In the genomic region with DNA sequence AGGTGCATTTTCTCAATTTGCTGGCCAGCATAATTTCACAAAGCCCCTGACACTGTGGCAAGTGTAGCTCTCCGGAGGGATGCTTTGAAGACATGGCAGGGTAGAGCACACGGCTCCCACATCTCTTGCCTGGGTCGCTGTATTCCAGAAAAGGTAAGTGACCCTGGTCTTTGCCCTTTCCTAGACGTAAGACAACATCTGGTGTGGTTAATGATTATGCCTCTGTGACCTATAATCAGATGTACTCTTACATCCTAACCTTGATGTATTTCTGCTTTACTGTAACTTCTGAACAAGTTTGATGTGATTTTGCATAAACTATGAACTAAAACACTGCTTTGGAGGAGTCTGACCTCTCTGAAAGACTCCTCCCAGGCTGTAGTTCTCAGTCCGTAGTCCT, we compare ENCODE assay signal across 1 cellular context.
TF ChIP-seq lines count a peak whose summit lies in the region.

No MANE protein-coding gene starts in this region.

TF ChIP-seq in HepG2, 621 proteins besides CTCF, POLR2A, EP300 and RAD21 (continued from another document and continues in another):
- TF ChIP-seq SMAD3 (CRISPR knock-in tag; IDR thresholded peaks at IDR 0.05): peak; percentile 49; the same call in 1 of the 2 replicates
- no peak for TF ChIP-seq YEATS2 (CRISPR knock-in tag; IDR thresholded peaks at IDR 0.05; ENCODE audit: borderline replicate concordance)
- TF ChIP-seq, protein P1, sequence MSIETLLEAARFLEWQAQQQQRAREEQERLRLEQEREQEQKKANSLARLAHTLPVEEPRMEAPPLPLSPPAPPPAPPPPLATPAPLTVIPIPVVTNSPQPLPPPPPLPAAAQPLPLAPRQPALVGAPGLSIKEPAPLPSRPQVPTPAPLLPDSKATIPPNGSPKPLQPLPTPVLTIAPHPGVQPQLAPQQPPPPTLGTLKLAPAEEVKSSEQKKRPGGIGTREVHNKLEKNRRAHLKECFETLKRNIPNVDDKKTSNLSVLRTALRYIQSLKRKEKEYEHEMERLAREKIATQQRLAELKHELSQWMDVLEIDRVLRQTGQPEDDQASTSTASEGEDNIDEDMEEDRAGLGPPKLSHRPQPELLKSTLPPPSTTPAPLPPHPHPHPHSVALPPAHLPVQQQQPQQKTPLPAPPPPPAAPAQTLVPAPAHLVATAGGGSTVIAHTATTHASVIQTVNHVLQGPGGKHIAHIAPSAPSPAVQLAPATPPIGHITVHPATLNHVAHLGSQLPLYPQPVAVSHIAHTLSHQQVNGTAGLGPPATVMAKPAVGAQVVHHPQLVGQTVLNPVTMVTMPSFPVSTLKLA (IDR thresholded peaks at IDR 0.05): no peak
- TF ChIP-seq ZFY (CRISPR knock-in tag; IDR thresholded peaks at IDR 0.05): no peak
- TF ChIP-seq GFI1 (CRISPR knock-in tag; IDR thresholded peaks at IDR 0.05; ENCODE audit: borderline replicate concordance): 0 out of 2 replicates have a peak, but pooled peaks have one; percentile 34
- no peak for TF ChIP-seq SMAD9 (CRISPR knock-in tag; IDR thresholded peaks at IDR 0.05)
- TF ChIP-seq ZNF20 (CRISPR knock-in tag; IDR thresholded peaks at IDR 0.05): no peak
- TF ChIP-seq FOXC1 (CRISPR knock-in tag; IDR thresholded peaks at IDR 0.05; ENCODE audit: borderline replicate concordance): 0 out of 2 replicates have a peak, but pooled peaks have one; percentile 52
- TF ChIP-seq IRF2 (CRISPR knock-in tag; IDR thresholded peaks at IDR 0.05): peak; percentile 77
- TF ChIP-seq ZNF12 (CRISPR knock-in tag; IDR thresholded peaks at IDR 0.05): no peak
- TF ChIP-seq SIX1 (CRISPR knock-in tag; IDR thresholded peaks at IDR 0.05; ENCODE audit: borderline replicate concordance): peak; percentile 56; the same call in 1 of the 2 replicates
- no peak for TF ChIP-seq TBX3 (IDR thresholded peaks at IDR 0.05; ENCODE audit: borderline replicate concordance)
- TF ChIP-seq RFXAP (CRISPR knock-in tag; IDR thresholded peaks at IDR 0.05; ENCODE audit: borderline replicate concordance): no peak
- no peak for TF ChIP-seq ZSCAN29 (CRISPR knock-in tag; conservative IDR thresholded peaks at IDR 0.05)
- no peak for TF ChIP-seq STAT5B (CRISPR knock-in tag; IDR thresholded peaks at IDR 0.05)
- 0 out of 2 replicates have a peak, but pooled peaks have one; percentile 53 for TF ChIP-seq ZSCAN9 (CRISPR knock-in tag; IDR thresholded peaks at IDR 0.05; ENCODE audit: borderline replicate concordance)
- TF ChIP-seq, protein P2, sequence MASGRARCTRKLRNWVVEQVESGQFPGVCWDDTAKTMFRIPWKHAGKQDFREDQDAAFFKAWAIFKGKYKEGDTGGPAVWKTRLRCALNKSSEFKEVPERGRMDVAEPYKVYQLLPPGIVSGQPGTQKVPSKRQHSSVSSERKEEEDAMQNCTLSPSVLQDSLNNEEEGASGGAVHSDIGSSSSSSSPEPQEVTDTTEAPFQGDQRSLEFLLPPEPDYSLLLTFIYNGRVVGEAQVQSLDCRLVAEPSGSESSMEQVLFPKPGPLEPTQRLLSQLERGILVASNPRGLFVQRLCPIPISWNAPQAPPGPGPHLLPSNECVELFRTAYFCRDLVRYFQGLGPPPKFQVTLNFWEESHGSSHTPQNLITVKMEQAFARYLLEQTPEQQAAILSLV (CRISPR knock-in tag; IDR thresholded peaks at IDR 0.05; ENCODE audit: borderline replicate concordance): no peak
- no peak for TF ChIP-seq FOXA1 (IDR thresholded peaks at IDR 0.05)
- TF ChIP-seq FOXA1 (CRISPR knock-in tag; IDR thresholded peaks at IDR 0.05): peak; percentile 46
- TF ChIP-seq PRMT3 (CRISPR knock-in tag; IDR thresholded peaks at IDR 0.05; ENCODE audit: borderline replicate concordance, low read depth): no peak
- TF ChIP-seq, protein P3, sequence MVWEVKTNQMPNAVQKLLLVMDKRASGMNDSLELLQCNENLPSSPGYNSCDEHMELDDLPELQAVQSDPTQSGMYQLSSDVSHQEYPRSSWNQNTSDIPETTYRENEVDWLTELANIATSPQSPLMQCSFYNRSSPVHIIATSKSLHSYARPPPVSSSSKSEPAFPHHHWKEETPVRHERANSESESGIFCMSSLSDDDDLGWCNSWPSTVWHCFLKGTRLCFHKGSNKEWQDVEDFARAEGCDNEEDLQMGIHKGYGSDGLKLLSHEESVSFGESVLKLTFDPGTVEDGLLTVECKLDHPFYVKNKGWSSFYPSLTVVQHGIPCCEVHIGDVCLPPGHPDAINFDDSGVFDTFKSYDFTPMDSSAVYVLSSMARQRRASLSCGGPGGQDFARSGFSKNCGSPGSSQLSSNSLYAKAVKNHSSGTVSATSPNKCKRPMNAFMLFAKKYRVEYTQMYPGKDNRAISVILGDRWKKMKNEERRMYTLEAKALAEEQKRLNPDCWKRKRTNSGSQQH (CRISPR knock-in tag; IDR thresholded peaks at IDR 0.05; ENCODE audit: low read depth): no peak
- TF ChIP-seq, protein P4, sequence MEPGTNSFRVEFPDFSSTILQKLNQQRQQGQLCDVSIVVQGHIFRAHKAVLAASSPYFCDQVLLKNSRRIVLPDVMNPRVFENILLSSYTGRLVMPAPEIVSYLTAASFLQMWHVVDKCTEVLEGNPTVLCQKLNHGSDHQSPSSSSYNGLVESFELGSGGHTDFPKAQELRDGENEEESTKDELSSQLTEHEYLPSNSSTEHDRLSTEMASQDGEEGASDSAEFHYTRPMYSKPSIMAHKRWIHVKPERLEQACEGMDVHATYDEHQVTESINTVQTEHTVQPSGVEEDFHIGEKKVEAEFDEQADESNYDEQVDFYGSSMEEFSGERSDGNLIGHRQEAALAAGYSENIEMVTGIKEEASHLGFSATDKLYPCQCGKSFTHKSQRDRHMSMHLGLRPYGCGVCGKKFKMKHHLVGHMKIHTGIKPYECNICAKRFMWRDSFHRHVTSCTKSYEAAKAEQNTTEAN (CRISPR knock-in tag; conservative IDR thresholded peaks at IDR 0.05): 0 out of 2 replicates have a peak, but pooled peaks have one; percentile 43
- TF ChIP-seq NR2F1 (CRISPR knock-in tag; IDR thresholded peaks at IDR 0.05): peak; percentile 76 to 86
- TF ChIP-seq, protein P5, sequence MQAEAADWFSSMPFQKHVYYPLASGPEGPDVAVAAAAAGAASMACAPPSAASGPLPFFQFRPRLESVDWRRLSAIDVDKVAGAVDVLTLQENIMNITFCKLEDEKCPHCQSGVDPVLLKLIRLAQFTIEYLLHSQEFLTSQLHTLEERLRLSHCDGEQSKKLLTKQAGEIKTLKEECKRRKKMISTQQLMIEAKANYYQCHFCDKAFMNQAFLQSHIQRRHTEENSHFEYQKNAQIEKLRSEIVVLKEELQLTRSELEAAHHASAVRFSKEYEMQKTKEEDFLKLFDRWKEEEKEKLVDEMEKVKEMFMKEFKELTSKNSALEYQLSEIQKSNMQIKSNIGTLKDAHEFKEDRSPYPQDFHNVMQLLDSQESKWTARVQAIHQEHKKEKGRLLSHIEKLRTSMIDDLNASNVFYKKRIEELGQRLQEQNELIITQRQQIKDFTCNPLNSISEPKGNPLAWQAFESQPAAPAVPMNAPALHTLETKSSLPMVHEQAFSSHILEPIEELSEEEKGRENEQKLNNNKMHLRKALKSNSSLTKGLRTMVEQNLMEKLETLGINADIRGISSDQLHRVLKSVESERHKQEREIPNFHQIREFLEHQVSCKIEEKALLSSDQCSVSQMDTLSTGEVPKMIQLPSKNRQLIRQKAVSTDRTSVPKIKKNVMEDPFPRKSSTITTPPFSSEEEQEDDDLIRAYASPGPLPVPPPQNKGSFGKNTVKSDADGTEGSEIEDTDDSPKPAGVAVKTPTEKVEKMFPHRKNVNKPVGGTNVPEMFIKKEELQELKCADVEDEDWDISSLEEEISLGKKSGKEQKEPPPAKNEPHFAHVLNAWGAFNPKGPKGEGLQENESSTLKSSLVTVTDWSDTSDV (CRISPR knock-in tag; IDR thresholded peaks at IDR 0.05): no peak
- TF ChIP-seq ZNF232 (CRISPR knock-in tag; IDR thresholded peaks at IDR 0.05; ENCODE audit: borderline replicate concordance): no peak
- TF ChIP-seq FOSL2 (CRISPR knock-in tag; IDR thresholded peaks at IDR 0.05): peak; percentile 63
- TF ChIP-seq, protein P6, sequence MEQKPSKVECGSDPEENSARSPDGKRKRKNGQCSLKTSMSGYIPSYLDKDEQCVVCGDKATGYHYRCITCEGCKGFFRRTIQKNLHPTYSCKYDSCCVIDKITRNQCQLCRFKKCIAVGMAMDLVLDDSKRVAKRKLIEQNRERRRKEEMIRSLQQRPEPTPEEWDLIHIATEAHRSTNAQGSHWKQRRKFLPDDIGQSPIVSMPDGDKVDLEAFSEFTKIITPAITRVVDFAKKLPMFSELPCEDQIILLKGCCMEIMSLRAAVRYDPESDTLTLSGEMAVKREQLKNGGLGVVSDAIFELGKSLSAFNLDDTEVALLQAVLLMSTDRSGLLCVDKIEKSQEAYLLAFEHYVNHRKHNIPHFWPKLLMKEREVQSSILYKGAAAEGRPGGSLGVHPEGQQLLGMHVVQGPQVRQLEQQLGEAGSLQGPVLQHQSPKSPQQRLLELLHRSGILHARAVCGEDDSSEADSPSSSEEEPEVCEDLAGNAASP (CRISPR knock-in tag; IDR thresholded peaks at IDR 0.05; ENCODE audit: borderline replicate concordance): peak; percentile 87
- no peak for TF ChIP-seq ZNF720 (CRISPR knock-in tag; IDR thresholded peaks at IDR 0.05)
- 0 out of 2 replicates have a peak, but pooled peaks have one; percentile 48 for TF ChIP-seq MEF2D (CRISPR knock-in tag; IDR thresholded peaks at IDR 0.05)
- TF ChIP-seq, protein P7, sequence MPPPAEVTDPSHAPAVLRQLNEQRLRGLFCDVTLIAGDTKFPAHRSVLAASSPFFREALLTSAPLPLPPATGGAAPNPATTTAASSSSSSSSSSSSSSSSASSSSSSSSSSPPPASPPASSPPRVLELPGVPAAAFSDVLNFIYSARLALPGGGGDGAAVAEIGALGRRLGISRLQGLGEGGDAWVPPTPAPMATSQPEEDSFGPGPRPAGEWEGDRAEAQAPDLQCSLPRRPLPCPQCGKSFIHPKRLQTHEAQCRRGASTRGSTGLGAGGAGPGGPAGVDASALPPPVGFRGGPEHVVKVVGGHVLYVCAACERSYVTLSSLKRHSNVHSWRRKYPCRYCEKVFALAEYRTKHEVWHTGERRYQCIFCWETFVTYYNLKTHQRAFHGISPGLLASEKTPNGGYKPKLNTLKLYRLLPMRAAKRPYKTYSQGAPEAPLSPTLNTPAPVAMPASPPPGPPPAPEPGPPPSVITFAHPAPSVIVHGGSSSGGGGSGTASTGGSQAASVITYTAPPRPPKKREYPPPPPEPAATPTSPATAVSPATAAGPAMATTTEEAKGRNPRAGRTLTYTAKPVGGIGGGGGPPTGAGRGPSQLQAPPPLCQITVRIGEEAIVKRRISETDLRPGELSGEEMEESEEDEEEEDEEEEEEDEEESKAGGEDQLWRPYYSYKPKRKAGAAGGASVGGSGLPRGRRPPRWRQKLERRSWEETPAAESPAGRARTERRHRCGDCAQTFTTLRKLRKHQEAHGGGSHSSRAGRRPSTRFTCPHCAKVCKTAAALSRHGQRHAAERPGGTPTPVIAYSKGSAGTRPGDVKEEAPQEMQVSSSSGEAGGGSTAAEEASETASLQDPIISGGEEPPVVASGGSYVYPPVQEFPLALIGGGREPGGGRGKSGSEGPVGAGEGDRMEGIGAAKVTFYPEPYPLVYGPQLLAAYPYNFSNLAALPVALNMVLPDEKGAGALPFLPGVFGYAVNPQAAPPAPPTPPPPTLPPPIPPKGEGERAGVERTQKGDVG (CRISPR knock-in tag; IDR thresholded peaks at IDR 0.05; ENCODE audit: borderline replicate concordance): no peak
- peak; percentile 47; the same call in 1 of the 2 replicates for TF ChIP-seq ZNF263 (CRISPR knock-in tag; IDR thresholded peaks at IDR 0.05)
- no peak for TF ChIP-seq ZKSCAN5 (CRISPR knock-in tag; IDR thresholded peaks at IDR 0.05)
- no peak for TF ChIP-seq MXD4 (CRISPR knock-in tag; IDR thresholded peaks at IDR 0.05)
- no peak for TF ChIP-seq EHMT2 (IDR thresholded peaks at IDR 0.05; ENCODE audit: borderline replicate concordance, low read depth, low read length)
- TF ChIP-seq ZNF747 (CRISPR knock-in tag; IDR thresholded peaks at IDR 0.05; ENCODE audit: borderline replicate concordance): peak; percentile 49; the same call in 1 of the 2 replicates
- peak; percentile 42; the same call in 1 of the 2 replicates for TF ChIP-seq PHF21A (CRISPR knock-in tag; IDR thresholded peaks at IDR 0.05)
- peak; percentile 85 for TF ChIP-seq NCOA2 (CRISPR knock-in tag; IDR thresholded peaks at IDR 0.05)
- TF ChIP-seq, protein P8, sequence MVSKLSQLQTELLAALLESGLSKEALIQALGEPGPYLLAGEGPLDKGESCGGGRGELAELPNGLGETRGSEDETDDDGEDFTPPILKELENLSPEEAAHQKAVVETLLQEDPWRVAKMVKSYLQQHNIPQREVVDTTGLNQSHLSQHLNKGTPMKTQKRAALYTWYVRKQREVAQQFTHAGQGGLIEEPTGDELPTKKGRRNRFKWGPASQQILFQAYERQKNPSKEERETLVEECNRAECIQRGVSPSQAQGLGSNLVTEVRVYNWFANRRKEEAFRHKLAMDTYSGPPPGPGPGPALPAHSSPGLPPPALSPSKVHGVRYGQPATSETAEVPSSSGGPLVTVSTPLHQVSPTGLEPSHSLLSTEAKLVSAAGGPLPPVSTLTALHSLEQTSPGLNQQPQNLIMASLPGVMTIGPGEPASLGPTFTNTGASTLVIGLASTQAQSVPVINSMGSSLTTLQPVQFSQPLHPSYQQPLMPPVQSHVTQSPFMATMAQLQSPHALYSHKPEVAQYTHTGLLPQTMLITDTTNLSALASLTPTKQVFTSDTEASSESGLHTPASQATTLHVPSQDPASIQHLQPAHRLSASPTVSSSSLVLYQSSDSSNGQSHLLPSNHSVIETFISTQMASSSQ (IDR thresholded peaks at IDR 0.05; ENCODE audit: low read depth): peak; percentile 96
- TF ChIP-seq, protein P8 (CRISPR knock-in tag; IDR thresholded peaks at IDR 0.05; ENCODE audit: borderline replicate concordance): peak; percentile 98
- TF ChIP-seq, protein P9, sequence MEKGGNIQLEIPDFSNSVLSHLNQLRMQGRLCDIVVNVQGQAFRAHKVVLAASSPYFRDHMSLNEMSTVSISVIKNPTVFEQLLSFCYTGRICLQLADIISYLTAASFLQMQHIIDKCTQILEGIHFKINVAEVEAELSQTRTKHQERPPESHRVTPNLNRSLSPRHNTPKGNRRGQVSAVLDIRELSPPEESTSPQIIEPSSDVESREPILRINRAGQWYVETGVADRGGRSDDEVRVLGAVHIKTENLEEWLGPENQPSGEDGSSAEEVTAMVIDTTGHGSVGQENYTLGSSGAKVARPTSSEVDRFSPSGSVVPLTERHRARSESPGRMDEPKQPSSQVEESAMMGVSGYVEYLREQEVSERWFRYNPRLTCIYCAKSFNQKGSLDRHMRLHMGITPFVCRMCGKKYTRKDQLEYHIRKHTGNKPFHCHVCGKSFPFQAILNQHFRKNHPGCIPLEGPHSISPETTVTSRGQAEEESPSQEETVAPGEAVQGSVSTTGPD (CRISPR knock-in tag; IDR thresholded peaks at IDR 0.05): no peak
- TF ChIP-seq CEBPG (CRISPR knock-in tag; IDR thresholded peaks at IDR 0.05): peak; percentile 47; the same call in 1 of the 2 replicates
- TF ChIP-seq, protein P10, sequence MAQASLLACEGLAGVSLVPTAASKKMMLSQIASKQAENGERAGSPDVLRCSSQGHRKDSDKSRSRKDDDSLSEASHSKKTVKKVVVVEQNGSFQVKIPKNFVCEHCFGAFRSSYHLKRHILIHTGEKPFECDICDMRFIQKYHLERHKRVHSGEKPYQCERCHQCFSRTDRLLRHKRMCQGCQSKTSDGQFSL (CRISPR knock-in tag; IDR thresholded peaks at IDR 0.05): no peak
